Comparison of ENCODE assay signal across 27 cellular contexts in the genomic region with DNA sequence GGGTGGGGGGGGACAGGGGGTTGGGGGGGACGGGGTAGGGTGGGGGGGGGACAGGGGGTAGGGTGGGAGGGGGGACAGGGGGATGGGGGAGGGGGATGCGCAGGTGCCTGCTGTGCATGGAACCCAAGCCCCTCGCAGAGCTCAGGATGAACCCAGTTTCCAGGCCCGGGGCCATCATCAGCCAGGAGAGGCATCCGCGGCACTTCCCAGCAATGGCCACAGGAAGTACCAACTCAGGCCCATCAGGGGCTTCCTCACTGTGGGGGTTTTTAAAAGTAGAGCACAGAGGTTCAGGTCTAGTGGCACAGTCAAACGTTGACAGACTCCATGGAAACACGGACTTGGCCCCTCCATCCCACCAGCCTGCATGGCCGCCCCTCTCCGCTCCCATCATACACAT.
A peak's percentile ranks its signal among the peaks of the same experiment; 100 is the strongest.
DNase-seq lines count a peak whose midpoint lies in the region; ATAC-seq, FAIRE-seq and TF ChIP-seq lines count a peak whose summit lies in the region.
"Had no signal": no experiment of that assay in that cellular context is flagged by ENCODE, and none has a peak within 500 bp of the region (broad histone marks: within the 10 kb centered on the region; RNA-seq: fewer than 3 reads in every experiment).

No MANE protein-coding gene starts in this region.

- CTCF ChIA-PET in HepG2 (lab: Yijun Ruan, JAX; ENCODE audit: low intra/inter-chr PET ratio, low total read pairs): no interaction called here

- peaks cover 63% of the 10 kb centered on the region for H3K4me1 Mint-ChIP-seq in nephron

- in situ Hi-C loops in HepG2 (cut with HindIII; ENCODE audit: extremely low pct_ligation_motif_present, low pct_unique_long_range_greater_than_20kb): no loop called here

- H3K36me3 ChIP-seq in HepG2 (replicated peaks in 1 of 2; ENCODE audit: control insufficient read depth in 1 of 2, insufficient read depth in 2 of 2, low read length in 2 of 2) (no peaks in the 10 kb centered on the region), right lobe of liver (no peaks in the 10 kb centered on the region)
- H3K36me3 ChIP-seq: esophagus squamous epithelium, gastrocnemius medialis, MG63 had no signal

- WGBS in HepG2 (ENCODE audit: low lambda C conversion rate): 72% methylated on average over 8 of the region's 10 CpGs
- WGBS in right lobe of liver (ENCODE audit: insufficient coverage, low coverage, low lambda C conversion rate, missing lambda C conversion rate): 71% methylated on average over 3 of the region's 10 CpGs

- H3K9me3 ChIP-seq in HepG2 (ENCODE audit: low read length) (no peaks in the 10 kb centered on the region), right lobe of liver (no peaks in the 10 kb centered on the region)
- H3K9me3 ChIP-seq: BLaER1 treated with 17β-estradiol and CSF1 and Interleukin-3, amounts not matched to agents 10 nM and 100 nM; esophagus squamous epithelium; gastrocnemius medialis; MG63; tibial nerve had no signal

- H3K27ac ChIP-seq in HepG2 (ENCODE audit: extremely low read length, insufficient read depth, low read length): no peak overlapping the region
- no peak overlapping the region for H3K27ac ChIP-seq in right lobe of liver
- H3K27ac ChIP-seq: BLaER1 treated with 17β-estradiol and CSF1 and Interleukin-3, amounts not matched to agents 10 nM and 100 nM; esophagus squamous epithelium; gastrocnemius medialis had no signal

- no peak for FAIRE-seq in HepG2 (lab: Jason Lieb, UNC)
- FAIRE-seq: K562 had no signal

- intact Hi-C loops in HepG2 (cut with micrococcal nuclease; ENCODE audit: unreplicated experiment): no loop called here
- intact Hi-C loops in right lobe of liver (cut with DNase I): no loop called here

- H3K9me3 Mint-ChIP-seq in nephron: no peaks in the 10 kb centered on the region
- H3K9me3 Mint-ChIP-seq: activated naive CD8-positive, alpha-beta T cell treated with anti-CD3 and anti-CD28 coated beads for 36 hours; activated T-helper 17 cell treated with anti-CD3 and anti-CD28 coated beads, Interleukin-2, amount 50 U/mL, for 72 hours; effector memory CD8-positive, alpha-beta T cell; stimulated activated naive CD8-positive, alpha-beta T cell treated with anti-CD3 and anti-CD28 coated beads, Interleukin-15, Interleukin-2, amounts not matched to agents 100 ng/mL and 50 ng/mL, for 24 hours; T-helper 1 cell treated with Interleukin-12 subunit alpha and Interleukin-12 subunit beta and Interleukin-4 antibody, amounts not matched to agents 30 μg/mL and 1 μg/mL, for 36 hours had no signal

- no peaks in the 10 kb centered on the region for H3K36me3 Mint-ChIP-seq in nephron (ENCODE audit: low read depth)
- H3K36me3 Mint-ChIP-seq: activated CD8-positive, alpha-beta memory T cell treated with anti-CD3 and anti-CD28 coated beads, Interleukin-2, amount 10 ng/mL, durations not matched to agents 7 days and 5 days; activated naive CD8-positive, alpha-beta T cell treated with anti-CD3 and anti-CD28 coated beads for 36 hours had no signal

- H3K27me3 Mint-ChIP-seq in nephron (ENCODE audit: low read depth): peaks cover 3% of the 10 kb centered on the region
- H3K27me3 Mint-ChIP-seq: activated naive CD8-positive, alpha-beta T cell treated with anti-CD3 and anti-CD28 coated beads for 36 hours; activated T-helper 17 cell treated with anti-CD3 and anti-CD28 coated beads, Interleukin-2, amount 50 U/mL, for 72 hours had no signal

- H3K4me2 ChIP-seq in HepG2 (ENCODE audit: low read depth, low read length): no peak overlapping the region

- TF ChIP-seq CTCF in HepG2 (CRISPR knock-in tag; IDR thresholded peaks at IDR 0.05) (no peak), right lobe of liver (IDR thresholded peaks at IDR 0.05) (no peak), nephron (IDR thresholded peaks at IDR 0.05; ENCODE audit: unreplicated experiment in 3 of 3) (no peak)

- H4K20me1 ChIP-seq in HepG2 (ENCODE audit: insufficient read depth, low read length): no peaks in the 10 kb centered on the region; the same call in 1 of the 2 replicates

- POLR2A ChIA-PET in HepG2 (lab: Yijun Ruan, JAX): no interaction called here

- TF ChIP-seq POLR2A in HepG2 (IDR thresholded peaks at IDR 0.05; ENCODE audit: insufficient read depth in 1 of 2, low read depth in 2 of 2, low read length in 2 of 2): no peak
- no peak for TF ChIP-seq POLR2A in right lobe of liver (IDR thresholded peaks at IDR 0.05)

- H3K4me3 ChIP-seq in HepG2 (replicated peaks in 1 of 3; ENCODE audit: insufficient read depth in 1 of 3, low read depth in 2 of 3, low read length in 3 of 3) (no peak overlapping the region), right lobe of liver (no peak overlapping the region)
- H3K4me3 ChIP-seq: BLaER1 treated with 17β-estradiol and CSF1 and Interleukin-3, amounts not matched to agents 10 nM and 100 nM; esophagus squamous epithelium; gastrocnemius medialis; K562; MG63; tibial nerve had no signal

- no peak; the same call in 2 of the 3 replicates for ATAC-seq in HepG2
- no peak for ATAC-seq in right lobe of liver
- peak; percentile 19; the same call in 1 of the 3 replicates for ATAC-seq in SK-N-SH treated with all-trans-retinoic acid at 6 μM for 48 hours
- no peak for ATAC-seq in GM21737 (IDR thresholded peaks at IDR 0.05; ENCODE audit: unreplicated experiment)
- ATAC-seq: activated CD8-positive, alpha-beta memory T cell treated with anti-CD3 and anti-CD28 coated beads, Interleukin-2, amount 10 ng/mL, durations not matched to agents 7 days and 5 days; activated T-helper 17 cell treated with anti-CD3 and anti-CD28 coated beads, Interleukin-2, amount 50 U/mL, for 72 hours; effector memory CD8-positive, alpha-beta T cell; gastrocnemius medialis; K562; PC-3 had no signal

- no peak for DNase-seq in HepG2 (ENCODE audit: low spot score)
- no peak for DNase-seq in right lobe of liver
- no peak for DNase-seq in activated naive CD4-positive, alpha-beta T cell treated with Interleukin-2 at 50 U/mL for 16 hours
- no peak for DNase-seq in activated naive CD4-positive, alpha-beta T cell treated with anti-CD3 and anti-CD28 coated beads, Interleukin-2, amount 50 U/mL, for 16 hours
- no peak for DNase-seq in cortex of kidney (lab: John Stamatoyannopoulos, UW)
- DNase-seq: activated CD4-positive, alpha-beta T cell treated with anti-CD3 and anti-CD28 coated beads for 48 hours; activated CD8-positive, alpha-beta memory T cell treated with anti-CD3 and anti-CD28 coated beads, Interleukin-2, amount 10 ng/mL, durations not matched to agents 7 days and 5 days; activated naive CD8-positive, alpha-beta T cell treated with anti-CD3 and anti-CD28 coated beads for 36 hours; effector memory CD8-positive, alpha-beta T cell; esophagus squamous epithelium; gastrocnemius medialis; MG63; NCI-H1436 treated with DMSO at 0.1 percent for 48 hours; NCI-H774; occipital lobe; PC-3; retina; stimulated activated CD4-positive, alpha-beta T cell treated with anti-CD3 and anti-CD28 coated beads, Interleukin-4, amount 100 ng/mL, for 24 hours had no signal

- no peak overlapping the region for H3K9ac ChIP-seq in HepG2 (ENCODE audit: insufficient read depth, low read depth, low read length)
- H3K9ac ChIP-seq: BLaER1 treated with 17β-estradiol and CSF1 and Interleukin-3, amounts not matched to agents 10 nM and 100 nM had no signal

- no peak for TF ChIP-seq RAD21 in HepG2 (CRISPR knock-in tag; IDR thresholded peaks at IDR 0.05)

- no peaks in the 10 kb centered on the region for H3K79me2 ChIP-seq in HepG2 (ENCODE audit: insufficient read depth, low read length)

- H3K27me3 ChIP-seq in HepG2 (ENCODE audit: control insufficient read depth in 1 of 2, insufficient read depth in 2 of 2, low read length in 2 of 2) (no peaks in the 10 kb centered on the region), right lobe of liver (no peaks in the 10 kb centered on the region)
- H3K27me3 ChIP-seq: esophagus squamous epithelium, gastrocnemius medialis, MG63, tibial nerve had no signal

- H3K4me1 ChIP-seq in HepG2 (ENCODE audit: insufficient read depth, low read length): peaks cover 24% of the 10 kb centered on the region
- H3K4me1 ChIP-seq in right lobe of liver: peaks cover 0 to 9% (median 0%) of the 10 kb centered on the region in 4 donors

- no peak overlapping the region for H3K4me3 Mint-ChIP-seq in nephron
- H3K4me3 Mint-ChIP-seq: activated CD8-positive, alpha-beta memory T cell treated with anti-CD3 and anti-CD28 coated beads, Interleukin-2, amount 10 ng/mL, durations not matched to agents 7 days and 5 days; activated naive CD8-positive, alpha-beta T cell treated with anti-CD3 and anti-CD28 coated beads for 36 hours; activated T-helper 17 cell treated with anti-CD3 and anti-CD28 coated beads, Interleukin-2, amount 50 U/mL, for 72 hours; effector memory CD8-positive, alpha-beta T cell; stimulated activated naive CD8-positive, alpha-beta T cell treated with anti-CD3 and anti-CD28 coated beads, Interleukin-15, Interleukin-2, amounts not matched to agents 100 ng/mL and 50 ng/mL, for 24 hours; T-helper 1 cell treated with Interleukin-12 subunit alpha and Interleukin-12 subunit beta and Interleukin-4 antibody, amounts not matched to agents 30 μg/mL and 1 μg/mL, for 36 hours had no signal

- BruUV-seq in HepG2 (replicated peaks; lab: Mats Ljungman, UMichigan): no TSS peak

- H3K27ac Mint-ChIP-seq in nephron: peak overlapping the region; percentile 42 to 58 (median 50)
- H3K27ac Mint-ChIP-seq: activated CD8-positive, alpha-beta memory T cell treated with anti-CD3 and anti-CD28 coated beads, Interleukin-2, amount 10 ng/mL, durations not matched to agents 7 days and 5 days; activated naive CD8-positive, alpha-beta T cell treated with anti-CD3 and anti-CD28 coated beads for 36 hours; activated T-helper 17 cell treated with anti-CD3 and anti-CD28 coated beads, Interleukin-2, amount 50 U/mL, for 72 hours; effector memory CD8-positive, alpha-beta T cell; stimulated activated naive CD8-positive, alpha-beta T cell treated with anti-CD3 and anti-CD28 coated beads, Interleukin-15, Interleukin-2, amounts not matched to agents 100 ng/mL and 50 ng/mL, for 24 hours; T-helper 1 cell treated with Interleukin-12 subunit alpha and Interleukin-12 subunit beta and Interleukin-4 antibody, amounts not matched to agents 30 μg/mL and 1 μg/mL, for 36 hours had no signal

- no peak for TF ChIP-seq EP300 in HepG2 (IDR thresholded peaks at IDR 0.05; ENCODE audit: low read depth in 2 of 2, low read length in 2 of 2)
- TF ChIP-seq EP300 in HepG2 (CRISPR knock-in tag; IDR thresholded peaks at IDR 0.05; ENCODE audit: borderline replicate concordance): no peak

- H2AFZ ChIP-seq in HepG2 (ENCODE audit: low read length): no peak overlapping the region

TF ChIP-seq in HepG2, 621 proteins besides CTCF, POLR2A, EP300 and RAD21 (continues in another document):
- TF ChIP-seq SNRNP70 (IDR thresholded peaks at IDR 0.05; ENCODE audit: low read depth, low read length) (no peak), ASH2L (IDR thresholded peaks at IDR 0.05; ENCODE audit: insufficient read length, low read depth, low read length) (no peak)

TF ChIP-seq in SK-N-SH treated with all-trans-retinoic acid at 6 μM for 48 hours, 23 proteins besides CTCF, POLR2A, EP300 and RAD21 (continues in another document):
- no peak for TF ChIP-seq CSDC2 (CRISPR knock-in tag; IDR thresholded peaks at IDR 0.05)
- TF ChIP-seq PPARA (CRISPR knock-in tag; IDR thresholded peaks at IDR 0.05; ENCODE audit: borderline replicate concordance): no peak
- no peak for TF ChIP-seq SNAI2 (CRISPR knock-in tag; IDR thresholded peaks at IDR 0.05)
